ENCODE assay signal across 30 cellular contexts in genomic region chr13:45779901-45780300, GRCh38.
"Had no signal": no experiment of that assay in that cellular context is flagged by ENCODE, and none has a peak within 500 bp of the region (broad histone marks: within the 10 kb centered on the region; RNA-seq: fewer than 3 reads in every experiment).

No MANE protein-coding gene starts in this region.

- H3K4me3 Mint-ChIP-seq: activated B cell treated with CpG ODN at 0.5 μM for 24 hours; activated CD8-positive, alpha-beta T cell treated with anti-CD3 and anti-CD28 coated beads for 36 hours; activated naive CD8-positive, alpha-beta T cell; activated T-cell treated with anti-CD3 and anti-CD28 coated beads, Interleukin-2, amount 50 U/mL, for 4 hours; activated T-helper 17 cell treated with anti-CD3 and anti-CD28 coated beads, Interleukin-2, amount 50 U/mL, for 72 hours; T-helper 17 cell; T-helper 2 cell treated with Interferon-gamma antibody and Interleukin-4, amounts not matched to agents 5 μg/mL and 100 μg/mL, for 36 hours had no signal

- H3K36me3 ChIP-seq: brain microvascular endothelial cell, cardiac muscle cell, colonic mucosa, WERI-Rb-1 had no signal

- H3K27ac Mint-ChIP-seq: activated B cell treated with CpG ODN at 0.5 μM for 24 hours; activated CD8-positive, alpha-beta T cell treated with anti-CD3 and anti-CD28 coated beads for 36 hours; activated naive CD8-positive, alpha-beta T cell; activated T-helper 17 cell treated with anti-CD3 and anti-CD28 coated beads, Interleukin-2, amount 50 U/mL, for 72 hours; T-helper 17 cell; T-helper 2 cell treated with Interferon-gamma antibody and Interleukin-4, amounts not matched to agents 5 μg/mL and 100 μg/mL, for 36 hours had no signal

- DNase-seq: activated B cell treated with CpG ODN at 0.5 μM for 24 hours; activated CD4-positive, alpha-beta T cell treated with anti-CD3 and anti-CD28 coated beads for 48 hours; activated CD4-positive, alpha-beta T cell treated with anti-CD3 and anti-CD28 coated beads, Interleukin-2, amount 50 U/mL, for 1 hour; activated CD4-positive, alpha-beta T cell treated with anti-CD3 and anti-CD28 coated beads, Interleukin-2, amount 50 U/mL, for 48 hours; activated CD8-positive, alpha-beta memory T cell treated with anti-CD3 and anti-CD28 coated beads for 24 hours; activated CD8-positive, alpha-beta T cell treated with anti-CD3 and anti-CD28 coated beads for 36 hours; activated effector memory CD4-positive, alpha-beta T cell treated with Interleukin-2 at 50 U/mL for 16 hours; activated gamma-delta T cell treated with Interleukin-2 at 50 U/mL for 16 hours; activated naive CD4-positive, alpha-beta T cell treated with anti-CD3 and anti-CD28 coated beads, Interleukin-2, amount 50 U/mL, for 16 hours; activated naive CD4-positive, alpha-beta T cell treated with Interleukin-2 at 50 U/mL for 16 hours; activated T-cell treated with anti-CD3 and anti-CD28 coated beads, Interleukin-2, amount 50 U/mL, for 4 hours; amniotic stem cell; anterior cingulate cortex; brain microvascular endothelial cell; central memory CD4-positive, alpha-beta T cell; cerebellar nuclear complex; colonic mucosa; effector CD8-positive, alpha-beta T cell; foreskin fibroblast; head of caudate nucleus; T-helper 1 cell; T-helper 17 cell; T1000; WERI-Rb-1 had no signal

- H3K9me3 ChIP-seq: colonic mucosa had no signal

- H3K4me1 Mint-ChIP-seq: activated B cell treated with CpG ODN at 0.5 μM for 24 hours; activated T-helper 17 cell treated with anti-CD3 and anti-CD28 coated beads, Interleukin-2, amount 50 U/mL, for 72 hours had no signal

- H3K27me3 Mint-ChIP-seq: activated CD8-positive, alpha-beta T cell treated with anti-CD3 and anti-CD28 coated beads for 36 hours had no signal

- ATAC-seq: activated CD4-positive, CD25-positive, alpha-beta regulatory T cell treated with anti-CD3 and anti-CD28 coated beads, Interleukin-2, amount 50 U/mL, for 24 hours; activated CD8-positive, alpha-beta T cell treated with anti-CD3 and anti-CD28 coated beads for 36 hours; activated T-cell treated with anti-CD3 and anti-CD28 coated beads, Interleukin-2, amount 50 U/mL, for 4 hours; activated T-helper 17 cell treated with anti-CD3 and anti-CD28 coated beads, Interleukin-2, amount 50 U/mL, for 72 hours; esophagus mucosa; T-helper 17 cell had no signal

- H3K27me3 ChIP-seq: colonic mucosa had no signal

- H3K27ac ChIP-seq: brain microvascular endothelial cell, cardiac muscle cell, colonic mucosa, WERI-Rb-1 had no signal

- H3K9me3 Mint-ChIP-seq: activated B cell treated with CpG ODN at 0.5 μM for 24 hours; activated CD8-positive, alpha-beta T cell treated with anti-CD3 and anti-CD28 coated beads for 36 hours; activated T-cell treated with anti-CD3 and anti-CD28 coated beads, Interleukin-2, amount 50 U/mL, for 4 hours; activated T-helper 17 cell treated with anti-CD3 and anti-CD28 coated beads, Interleukin-2, amount 50 U/mL, for 72 hours; T-helper 2 cell treated with Interferon-gamma antibody and Interleukin-4, amounts not matched to agents 5 μg/mL and 100 μg/mL, for 36 hours had no signal

- H3K4me3 ChIP-seq: cardiac muscle cell, colonic mucosa had no signal
